2 cellular contexts compared by ENCODE assay signal in genomic region chr2:54402350-54402749, GRCh38.
TF ChIP-seq lines count a peak whose summit lies in the region.

No MANE protein-coding gene starts in this region.

TF ChIP-seq in IMR-90, 13 proteins besides CTCF, POLR2A, EP300 and RAD21:
- TF ChIP-seq SMC3 (IDR thresholded peaks at IDR 0.05; ENCODE audit: low read depth, low read length) (no peak), USF2 (IDR thresholded peaks at IDR 0.05; ENCODE audit: low read depth, low read length) (no peak), CHD1 (IDR thresholded peaks at IDR 0.05; ENCODE audit: low read depth, low read length) (no peak), RFX5 (IDR thresholded peaks at IDR 0.05; ENCODE audit: low read depth, low read length) (peak; percentile 43; the same call in 1 of the 2 replicates), MAFK (IDR thresholded peaks at IDR 0.05; ENCODE audit: low read depth, low read length) (no peak)
TF ChIP-seq in IMR-90: peak in this region for 1.

TF ChIP-seq in HepG2, 621 proteins besides CTCF, POLR2A, EP300 and RAD21 (continues in another document):
- TF ChIP-seq TGIF2 (CRISPR knock-in tag; IDR thresholded peaks at IDR 0.05) (no peak), MAFK (conservative IDR thresholded peaks at IDR 0.05 in 1 of 2, IDR thresholded peaks at IDR 0.05 in 1 of 2; ENCODE audit: low read length in 2 of 2) (no peak), ZFP37 (CRISPR knock-in tag; IDR thresholded peaks at IDR 0.05; ENCODE audit: borderline replicate concordance) (no peak), RARA (CRISPR knock-in tag; IDR thresholded peaks at IDR 0.05) (peak; percentile 83), ZFY (CRISPR knock-in tag; IDR thresholded peaks at IDR 0.05) (no peak), GABPA (IDR thresholded peaks at IDR 0.05; ENCODE audit: low read depth, low read length) (no peak), GABPA (CRISPR knock-in tag; IDR thresholded peaks at IDR 0.05; ENCODE audit: low read depth) (0 out of 2 replicates have a peak, but pooled peaks have one; percentile 33), DBP (CRISPR knock-in tag; IDR thresholded peaks at IDR 0.05; ENCODE audit: not compliant biosample characterization) (no peak), ZNF230 (CRISPR knock-in tag; IDR thresholded peaks at IDR 0.05) (no peak), ZGPAT (CRISPR knock-in tag; IDR thresholded peaks at IDR 0.05) (no peak), NR2F6 (IDR thresholded peaks at IDR 0.05) (peak; percentile 83), NR2F6 (CRISPR knock-in tag; IDR thresholded peaks at IDR 0.05) (peak; percentile 93), KIAA2018 (CRISPR knock-in tag; IDR thresholded peaks at IDR 0.05; ENCODE audit: borderline replicate concordance) (no peak), RXRB (CRISPR knock-in tag; IDR thresholded peaks at IDR 0.05; ENCODE audit: borderline replicate concordance) (peak; percentile 47; the same call in 1 of the 2 replicates), HMGA1 (CRISPR knock-in tag; conservative IDR thresholded peaks at IDR 0.05) (no peak), XRCC5 (optimal IDR thresholded peaks at IDR 0.05; ENCODE audit: low read length) (peak; percentile 35), ZNF263 (CRISPR knock-in tag; IDR thresholded peaks at IDR 0.05) (0 out of 2 replicates have a peak, but pooled peaks have one; percentile 45), LCORL (IDR thresholded peaks at IDR 0.05) (no peak), LCORL (CRISPR knock-in tag; IDR thresholded peaks at IDR 0.05) (0 out of 2 replicates have a peak, but pooled peaks have one; percentile 24), HMG20A (CRISPR knock-in tag; IDR thresholded peaks at IDR 0.05; ENCODE audit: borderline replicate concordance) (peak; percentile 68; the same call in 1 of the 2 replicates), HDAC1 (CRISPR knock-in tag; IDR thresholded peaks at IDR 0.05) (no peak), ZKSCAN5 (CRISPR knock-in tag; IDR thresholded peaks at IDR 0.05) (no peak), JARID2 (CRISPR knock-in tag; IDR thresholded peaks at IDR 0.05; ENCODE audit: insufficient replicate concordance) (no peak), ZFP1 (CRISPR knock-in tag; IDR thresholded peaks at IDR 0.05) (no peak), YEATS4 (CRISPR knock-in tag; IDR thresholded peaks at IDR 0.05; ENCODE audit: borderline replicate concordance) (no peak), DNMT3B (CRISPR knock-in tag; conservative IDR thresholded peaks at IDR 0.05) (no peak), CREB1 (IDR thresholded peaks at IDR 0.05) (no peak), CREB1 (CRISPR knock-in tag; IDR thresholded peaks at IDR 0.05) (no peak), ZNF761 (CRISPR knock-in tag; conservative IDR thresholded peaks at IDR 0.05) (no peak), ZSCAN20 (CRISPR knock-in tag; IDR thresholded peaks at IDR 0.05; ENCODE audit: borderline replicate concordance) (no peak), CERS6 (CRISPR knock-in tag; IDR thresholded peaks at IDR 0.05) (no peak), ETV5 (CRISPR knock-in tag; IDR thresholded peaks at IDR 0.05; ENCODE audit: borderline replicate concordance) (peak; percentile 70; the same call in 1 of the 2 replicates), ZNF709 (CRISPR knock-in tag; IDR thresholded peaks at IDR 0.05) (peak; percentile 29; the same call in 1 of the 2 replicates), RELA (CRISPR knock-in tag; IDR thresholded peaks at IDR 0.05) (no peak), ZNF225 (CRISPR knock-in tag; IDR thresholded peaks at IDR 0.05) (no peak), TFAP4 (IDR thresholded peaks at IDR 0.05; ENCODE audit: borderline replicate concordance, low read depth) (peak; percentile 81; the same call in 1 of the 2 replicates), TBP (CRISPR knock-in tag; IDR thresholded peaks at IDR 0.05) (no peak), ELF1 (CRISPR knock-in tag; IDR thresholded peaks at IDR 0.05) (peak; percentile 43; the same call in 1 of the 2 replicates), FOXA3 (CRISPR knock-in tag; IDR thresholded peaks at IDR 0.05) (no peak), KLF15 (CRISPR knock-in tag; IDR thresholded peaks at IDR 0.05; ENCODE audit: borderline replicate concordance) (no peak), NR2F2 (IDR thresholded peaks at IDR 0.05; ENCODE audit: borderline replicate concordance, low read depth) (peak; percentile 64), ZNF331 (CRISPR knock-in tag; IDR thresholded peaks at IDR 0.05) (0 out of 2 replicates have a peak, but pooled peaks have one; percentile 37), SRSF9 (IDR thresholded peaks at IDR 0.05; ENCODE audit: borderline replicate concordance, insufficient read depth, low read depth, low read length, poor library complexity, severe bottlenecking) (no peak), RFX3 (CRISPR knock-in tag; IDR thresholded peaks at IDR 0.05) (no peak)
- TF ChIP-seq, protein P1, sequence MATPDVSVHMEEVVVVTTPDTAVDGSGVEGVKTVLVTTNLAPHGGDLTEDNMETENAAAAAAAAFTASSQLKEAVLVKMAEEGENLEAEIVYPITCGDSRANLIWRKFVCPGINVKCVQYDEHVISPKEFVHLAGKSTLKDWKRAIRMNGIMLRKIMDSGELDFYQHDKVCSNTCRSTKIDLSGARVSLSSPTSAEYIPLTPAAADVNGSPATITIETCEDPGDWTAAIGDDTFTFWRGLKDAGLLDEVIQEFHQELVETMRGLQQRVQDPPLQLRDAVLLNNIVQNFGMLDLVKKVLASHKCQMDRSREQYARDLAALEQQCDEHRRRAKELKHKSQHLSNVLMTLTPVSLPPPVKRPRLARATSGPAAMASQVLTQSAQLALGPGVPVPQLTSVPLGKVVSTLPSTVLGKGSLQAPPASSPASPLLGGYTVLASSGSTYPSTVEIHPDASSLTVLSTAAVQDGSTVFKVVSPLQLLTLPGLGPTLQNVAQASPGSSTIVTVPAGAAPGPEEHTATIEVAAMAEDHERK (CRISPR knock-in tag; IDR thresholded peaks at IDR 0.05; ENCODE audit: low read depth): no peak
- TF ChIP-seq, protein P2, sequence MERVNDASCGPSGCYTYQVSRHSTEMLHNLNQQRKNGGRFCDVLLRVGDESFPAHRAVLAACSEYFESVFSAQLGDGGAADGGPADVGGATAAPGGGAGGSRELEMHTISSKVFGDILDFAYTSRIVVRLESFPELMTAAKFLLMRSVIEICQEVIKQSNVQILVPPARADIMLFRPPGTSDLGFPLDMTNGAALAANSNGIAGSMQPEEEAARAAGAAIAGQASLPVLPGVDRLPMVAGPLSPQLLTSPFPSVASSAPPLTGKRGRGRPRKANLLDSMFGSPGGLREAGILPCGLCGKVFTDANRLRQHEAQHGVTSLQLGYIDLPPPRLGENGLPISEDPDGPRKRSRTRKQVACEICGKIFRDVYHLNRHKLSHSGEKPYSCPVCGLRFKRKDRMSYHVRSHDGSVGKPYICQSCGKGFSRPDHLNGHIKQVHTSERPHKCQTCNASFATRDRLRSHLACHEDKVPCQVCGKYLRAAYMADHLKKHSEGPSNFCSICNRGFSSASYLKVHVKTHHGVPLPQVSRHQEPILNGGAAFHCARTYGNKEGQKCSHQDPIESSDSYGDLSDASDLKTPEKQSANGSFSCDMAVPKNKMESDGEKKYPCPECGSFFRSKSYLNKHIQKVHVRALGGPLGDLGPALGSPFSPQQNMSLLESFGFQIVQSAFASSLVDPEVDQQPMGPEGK (CRISPR knock-in tag; IDR thresholded peaks at IDR 0.05): peak; percentile 18; the same call in 1 of the 2 replicates
- TF ChIP-seq, protein P3, sequence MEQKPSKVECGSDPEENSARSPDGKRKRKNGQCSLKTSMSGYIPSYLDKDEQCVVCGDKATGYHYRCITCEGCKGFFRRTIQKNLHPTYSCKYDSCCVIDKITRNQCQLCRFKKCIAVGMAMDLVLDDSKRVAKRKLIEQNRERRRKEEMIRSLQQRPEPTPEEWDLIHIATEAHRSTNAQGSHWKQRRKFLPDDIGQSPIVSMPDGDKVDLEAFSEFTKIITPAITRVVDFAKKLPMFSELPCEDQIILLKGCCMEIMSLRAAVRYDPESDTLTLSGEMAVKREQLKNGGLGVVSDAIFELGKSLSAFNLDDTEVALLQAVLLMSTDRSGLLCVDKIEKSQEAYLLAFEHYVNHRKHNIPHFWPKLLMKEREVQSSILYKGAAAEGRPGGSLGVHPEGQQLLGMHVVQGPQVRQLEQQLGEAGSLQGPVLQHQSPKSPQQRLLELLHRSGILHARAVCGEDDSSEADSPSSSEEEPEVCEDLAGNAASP (CRISPR knock-in tag; IDR thresholded peaks at IDR 0.05; ENCODE audit: borderline replicate concordance): peak; percentile 32; the same call in 1 of the 2 replicates
